Comparison of ENCODE assay signal across 20 cellular contexts in genomic region chr12:104889735-104890134, GRCh38.
"Had no signal": no experiment of that assay in that cellular context is flagged by ENCODE, and none has a peak within 500 bp of the region (broad histone marks: within the 10 kb centered on the region; RNA-seq: fewer than 3 reads in every experiment).

No MANE protein-coding gene starts in this region.

- ATAC-seq: effector memory CD8-positive, alpha-beta T cell; gastroesophageal sphincter; heart left ventricle; left cardiac atrium; left lung; left ventricle myocardium superior; lower lobe of right lung; mucosa of descending colon; naive thymus-derived CD8-positive, alpha-beta T cell had no signal

- H3K4me3 Mint-ChIP-seq: dendritic cell treated with granulocyte-macrophage colony-stimulating factor and Interleukin-4, amounts not matched to agents 40 ng/mL and 50 ng/mL, for 4 days; effector memory CD8-positive, alpha-beta T cell; endodermal cell; mesothelial cell of epicardium; naive B cell; naive thymus-derived CD8-positive, alpha-beta T cell had no signal

- H3K27me3 ChIP-seq: colonic mucosa, esophagus muscularis mucosa, gastroesophageal sphincter, heart left ventricle, left lung had no signal

- H3K9me3 Mint-ChIP-seq: dendritic cell treated with granulocyte-macrophage colony-stimulating factor and Interleukin-4, amounts not matched to agents 40 ng/mL and 50 ng/mL, for 4 days; effector memory CD8-positive, alpha-beta T cell; naive B cell had no signal

- DNase-seq: colonic mucosa; cortex of kidney; effector CD8-positive, alpha-beta T cell; effector memory CD8-positive, alpha-beta T cell; endodermal cell; heart left ventricle; hippocampal formation; left cardiac atrium; left lung; left ventricle myocardium superior; lower lobe of right lung; mesenchymal stem cell; mucosa of descending colon; naive B cell; naive thymus-derived CD8-positive, alpha-beta T cell had no signal

- H3K4me1 ChIP-seq: colonic mucosa, esophagus muscularis mucosa, gastroesophageal sphincter, heart left ventricle, lower lobe of right lung had no signal

- H3K27ac Mint-ChIP-seq: dendritic cell treated with granulocyte-macrophage colony-stimulating factor and Interleukin-4, amounts not matched to agents 40 ng/mL and 50 ng/mL, for 4 days; effector memory CD8-positive, alpha-beta T cell; endodermal cell; mesothelial cell of epicardium; naive B cell; naive thymus-derived CD8-positive, alpha-beta T cell had no signal

- H3K4me1 Mint-ChIP-seq: naive B cell; naive thymus-derived CD8-positive, alpha-beta T cell had no signal

- H3K36me3 ChIP-seq: colonic mucosa, esophagus muscularis mucosa, gastroesophageal sphincter, heart left ventricle, left lung, lower lobe of right lung had no signal

- H3K4me3 ChIP-seq: colonic mucosa, esophagus muscularis mucosa, gastroesophageal sphincter, heart left ventricle, left lung, lower lobe of right lung, mucosa of descending colon had no signal

- H3K27me3 Mint-ChIP-seq: dendritic cell treated with granulocyte-macrophage colony-stimulating factor and Interleukin-4, amounts not matched to agents 40 ng/mL and 50 ng/mL, for 4 days; effector memory CD8-positive, alpha-beta T cell; naive B cell had no signal

- H3K36me3 Mint-ChIP-seq: naive B cell; naive thymus-derived CD8-positive, alpha-beta T cell had no signal

- H3K27ac ChIP-seq: colonic mucosa, esophagus muscularis mucosa, foreskin keratinocyte, gastroesophageal sphincter, heart left ventricle, left lung, lower lobe of right lung had no signal

- H3K9me3 ChIP-seq: colonic mucosa, esophagus muscularis mucosa, gastroesophageal sphincter, heart left ventricle, left lung, lower lobe of right lung, mucosa of descending colon had no signal
